Comparison of ENCODE assay signal across 11 cellular contexts in genomic region chr3:107710851-107711250, GRCh38.
DNase-seq lines count a peak whose midpoint lies in the region; ATAC-seq, FAIRE-seq and TF ChIP-seq lines count a peak whose summit lies in the region.
"Had no signal": no experiment of that assay in that cellular context is flagged by ENCODE, and none has a peak within 500 bp of the region (broad histone marks: within the 10 kb centered on the region; RNA-seq: fewer than 3 reads in every experiment).

No MANE protein-coding gene starts in this region.

- H3K4me2 ChIP-seq in PC-3 (ENCODE audit: low read length), result no peak overlapping the region

- FAIRE-seq in pancreas (lab: Jason Lieb, UNC), result no peak

- POLR2A ChIA-PET in PC-3 (lab: Charles Lee; ENCODE audit: unreplicated experiment), result no interaction called here

- TF ChIP-seq CTCF in PC-3 (conservative IDR thresholded peaks at IDR 0.05; ENCODE audit: low read depth, low read length) (no peak), foreskin keratinocyte (conservative IDR thresholded peaks at IDR 0.05) (no peak), pancreas (IDR thresholded peaks at IDR 0.05) (no peak), osteocyte (IDR thresholded peaks at IDR 0.05) (no peak)

- no peaks in the 10 kb centered on the region for H3K27me3 Mint-ChIP-seq in osteocyte (ENCODE audit: unreplicated experiment)
- H3K27me3 Mint-ChIP-seq: activated T-helper 17 cell treated with anti-CD3 and anti-CD28 coated beads, Interleukin-2, amount 50 U/mL, for 72 hours; CD4-positive, alpha-beta memory T cell; dendritic cell treated with granulocyte-macrophage colony-stimulating factor and Interleukin-4, amounts not matched to agents 40 ng/mL and 50 ng/mL, for 4 days had no signal

- no peak overlapping the region for H3K9ac ChIP-seq in PC-3 (ENCODE audit: low read length)

- no peaks in the 10 kb centered on the region for H3K9me2 ChIP-seq in PC-3 (replicated peaks; ENCODE audit: low read length)

- 60 to 62% methylated on average over 5 of the region's 5 CpGs for WGBS in pancreas, 2 donors

- ATAC-seq in PC-3, result 0 out of 2 replicates have a peak, but pooled peaks have one; percentile 31
- peak; percentile 57 for ATAC-seq in foreskin keratinocyte
- ATAC-seq in pancreas, result peak; percentile 63 to 82 (median 78)
- ATAC-seq: activated T-helper 17 cell treated with anti-CD3 and anti-CD28 coated beads, Interleukin-2, amount 50 U/mL, for 72 hours had no signal

- no peak overlapping the region for H3K4me3 Mint-ChIP-seq in osteocyte (ENCODE audit: unreplicated experiment)
- H3K4me3 Mint-ChIP-seq: activated T-helper 17 cell treated with anti-CD3 and anti-CD28 coated beads, Interleukin-2, amount 50 U/mL, for 72 hours; CD4-positive, alpha-beta memory T cell; dendritic cell treated with granulocyte-macrophage colony-stimulating factor and Interleukin-4, amounts not matched to agents 40 ng/mL and 50 ng/mL, for 4 days had no signal

- H3K4me1 ChIP-seq in PC-3 (ENCODE audit: insufficient read depth, low read length), result no peaks in the 10 kb centered on the region
- H3K4me1 ChIP-seq in foreskin keratinocyte, result no peaks in the 10 kb centered on the region
- no peaks in the 10 kb centered on the region for H3K4me1 ChIP-seq in pancreas

- H4K20me1 ChIP-seq in PC-3 (ENCODE audit: low read length), result no peaks in the 10 kb centered on the region

- BruUV-seq in PC-3 (replicated peaks; lab: Mats Ljungman, UMichigan), result no TSS peak

- no peak overlapping the region for H3K27ac Mint-ChIP-seq in osteocyte (ENCODE audit: unreplicated experiment)
- H3K27ac Mint-ChIP-seq: dendritic cell treated with granulocyte-macrophage colony-stimulating factor and Interleukin-4, amounts not matched to agents 40 ng/mL and 50 ng/mL, for 4 days had no signal

- H3K79me2 ChIP-seq in PC-3 (ENCODE audit: low read length), result no peaks in the 10 kb centered on the region

- H3K4me1 Mint-ChIP-seq in osteocyte (ENCODE audit: unreplicated experiment), result peaks cover 3% of the 10 kb centered on the region

- no peaks in the 10 kb centered on the region for H3K36me3 ChIP-seq in PC-3 (ENCODE audit: low read depth, low read length)
- H3K36me3 ChIP-seq in pancreas, result peaks cover 0 to 6% (median 0%) of the 10 kb centered on the region in 3 donors

- H3K9me3 ChIP-seq in PC-3 (ENCODE audit: low read length), result no peaks in the 10 kb centered on the region
- H3K9me3 ChIP-seq in pancreas, result no peaks in the 10 kb centered on the region

- intact Hi-C loops in PC-3 (cut with micrococcal nuclease) (no loop called here), pancreas (cut with DNase I) (no loop called here)

- no peak overlapping the region for H2AFZ ChIP-seq in PC-3 (ENCODE audit: low read length)

- CTCF ChIA-PET in PC-3 (lab: Charles Lee), result interaction anchor here (1.0 kb wide), 1 partner anchor 21 kb away, joined by 3 read pairs; no protein-coding TSS in a partner anchor

- H3K27ac ChIP-seq in PC-3 (ENCODE audit: low read length) (no peak overlapping the region), foreskin keratinocyte (no peak overlapping the region), pancreas (no peak overlapping the region)

- no peaks in the 10 kb centered on the region for H3F3A ChIP-seq in PC-3 (ENCODE audit: low read length, unreplicated experiment)

- no peaks in the 10 kb centered on the region for H3K9me3 Mint-ChIP-seq in osteocyte (ENCODE audit: unreplicated experiment)
- H3K9me3 Mint-ChIP-seq: activated T-helper 17 cell treated with anti-CD3 and anti-CD28 coated beads, Interleukin-2, amount 50 U/mL, for 72 hours; CD4-positive, alpha-beta memory T cell; dendritic cell treated with granulocyte-macrophage colony-stimulating factor and Interleukin-4, amounts not matched to agents 40 ng/mL and 50 ng/mL, for 4 days had no signal

- no peak overlapping the region for H3K4me3 ChIP-seq in PC-3 (ENCODE audit: low read length)
- H3K4me3 ChIP-seq in pancreas, result no peak overlapping the region

- DNase-seq in Daoy (ENCODE audit: low read depth) (peak; percentile 49), PC-3 (peak; percentile 27), foreskin keratinocyte (peak in 1 of 2 donors; percentile 35), pancreas (peak in 4 of 6 donors; percentile 21 to 60 (median 40)), SIG-M5 (lab: John Stamatoyannopoulos, UW) (no peak), NCI-H524 treated with DMSO at 0.1 percent for 48 hours (lab: John Stamatoyannopoulos, UW) (no peak), osteocyte (ENCODE audit: extremely low spot score, unreplicated experiment) (no peak), COR-L47 (lab: John Stamatoyannopoulos, UW) (no peak)
- DNase-seq: CD4-positive, alpha-beta memory T cell had no signal

- H3K27me3 ChIP-seq in PC-3 (ENCODE audit: low read length) (no peaks in the 10 kb centered on the region), foreskin keratinocyte (no peaks in the 10 kb centered on the region), pancreas (no peaks in the 10 kb centered on the region)

- H3K36me3 Mint-ChIP-seq in osteocyte (ENCODE audit: unreplicated experiment), result peaks cover 31% of the 10 kb centered on the region

Comparison
In these comparisons a context has a peak if more than half of its experiments do, and no peak if none do; other contexts are left out.
1. DNase-seq: peak in Daoy (single experiment), PC-3 (single experiment) and pancreas (4 of 6); none in SIG-M5 (single experiment), NCI-H524 treated with DMSO at 0.1 percent for 48 hours (single experiment), osteocyte (single experiment) and COR-L47 (single experiment).
2. Peak in every context shown above with its lines, with median percentiles within 50 percentile points of each other: ATAC-seq.